ENCODE assay signal across 8 cellular contexts in the genomic region with DNA sequence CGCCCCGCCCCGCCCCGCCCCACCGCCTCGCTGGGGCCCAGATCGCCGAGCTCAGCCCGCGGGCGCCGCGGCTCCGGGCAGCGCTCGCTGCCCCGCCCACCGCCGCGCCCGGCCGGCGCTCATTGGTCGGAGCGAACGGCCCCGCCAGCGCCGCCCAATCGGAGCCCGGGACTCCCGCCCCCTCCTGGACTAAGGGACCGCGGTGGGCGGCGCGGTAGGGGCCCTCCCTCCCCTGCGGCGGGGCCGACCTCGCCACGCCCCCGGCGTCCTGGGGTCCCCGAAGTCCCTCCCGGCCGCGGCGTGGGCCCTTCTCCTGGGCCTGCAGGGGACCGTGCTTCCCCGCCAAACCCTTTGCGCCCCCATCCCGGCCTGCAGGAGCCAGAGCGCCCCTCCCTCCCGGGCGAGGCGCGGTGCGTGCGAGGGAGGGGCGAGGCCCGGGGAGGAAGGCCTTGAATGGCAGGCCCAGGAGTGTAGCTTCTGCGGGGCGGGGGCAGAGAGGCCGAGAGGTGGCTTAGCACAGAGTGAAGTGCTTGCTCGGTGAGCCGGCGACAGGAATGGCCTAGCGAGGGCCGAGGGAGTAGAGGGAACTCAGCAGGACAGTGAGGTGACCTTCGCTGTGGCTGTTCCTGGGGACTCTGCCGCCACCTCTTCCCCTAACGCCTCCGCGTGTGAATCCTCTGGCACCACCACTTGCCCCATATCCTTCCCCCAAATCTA. TPM values are rescaled to one million over a fixed set of nuclear protein-coding genes. Genes with fewer than 3 reads are reported as not detected.
DNase-seq lines count a peak whose midpoint lies in the region; TF ChIP-seq lines count a peak whose summit lies in the region.

TSS of gene CAMKK1 (minus strand) at position 51 of the 717 bp plus-strand sequence. CDS start 7,366 bp downstream, outside the sequence.

- DNase-seq in G401 (ENCODE audit: low spot score) (peak; percentile 91), GOT3 (lab: John Stamatoyannopoulos, UW) (peak; percentile 37), LNCaP clone FGC (ENCODE audit: low read depth) (peak; percentile 59), SK-N-MC (ENCODE audit: low read depth, low spot score) (no peak), glutamatergic neuron (peak; percentile 93), osteoblast (ENCODE audit: insufficient read length, low spot score, missing footprints) (peak; percentile 100), testis (peak; percentile 92)
- peak; percentile 92 for DNase-seq in activated naive CD4-positive, alpha-beta T cell treated with anti-CD3 and anti-CD28 coated beads, Interleukin-2, amount 10 ng/mL, durations not matched to agents 7 days and 5 days

- peak within 1 kb of the TSS; percentile 83 for H3K4me3 Mint-ChIP-seq in activated naive CD4-positive, alpha-beta T cell treated with anti-CD3 and anti-CD28 coated beads, Interleukin-2, amount 10 ng/mL, durations not matched to agents 7 days and 5 days
- peak within 1 kb of the TSS; percentile 90 for H3K4me3 Mint-ChIP-seq in glutamatergic neuron (ENCODE audit: unreplicated experiment)

- peaks cover 11% of the 10 kb centered on the region for H3K79me2 ChIP-seq in osteoblast (ENCODE audit: insufficient read depth, low read length)

- H3K27ac ChIP-seq in SK-N-MC (no peak within 1 kb of the TSS), osteoblast (ENCODE audit: low read depth, low read length) (peak within 1 kb of the TSS; percentile 43), testis (peak within 1 kb of the TSS; percentile 74 to 75)

- H3K9ac ChIP-seq in SK-N-MC (ENCODE audit: insufficient read length), result peak within 1 kb of the TSS; percentile 32

- in situ Hi-C loops in G401 (cut with HindIII; ENCODE audit: low sequenced_read_pairs), result no loop called here

- TF ChIP-seq POLR2A in testis (IDR thresholded peaks at IDR 0.05), result no peak

- no peaks in the 10 kb centered on the region for H4K20me1 ChIP-seq in osteoblast (ENCODE audit: insufficient read depth, low read length)

- WGBS in testis, 2 donors, result 5 to 28% methylated on average over 6 to 73 of the region's 75 CpGs

- peak within 1 kb of the TSS; percentile 82 for H2AFZ ChIP-seq in osteoblast (ENCODE audit: low read length)

- intact Hi-C loops in testis (cut with DNase I; ENCODE audit: low total_unique reads), result no loop called here

- TF ChIP-seq CTCF in LNCaP clone FGC (IDR thresholded peaks at IDR 0.05; ENCODE audit: control insufficient read depth, extremely low read depth, insufficient read depth) (no peak), glutamatergic neuron (IDR thresholded peaks at IDR 0.05; ENCODE audit: partially characterized antibody, unreplicated experiment) (no peak), osteoblast (IDR thresholded peaks at IDR 0.05; ENCODE audit: extremely low read depth, low read depth, low read length) (no peak), testis (IDR thresholded peaks at IDR 0.05) (peak in 1 of 3 experiments; percentile 12)

- H3K9me3 ChIP-seq in SK-N-MC (ENCODE audit: low read depth, low read length) (no peaks in the 10 kb centered on the region), osteoblast (ENCODE audit: low read depth, low read length) (no peaks in the 10 kb centered on the region), testis (no peaks in the 10 kb centered on the region)

- peaks cover 40% of the 10 kb centered on the region for H3K4me1 ChIP-seq in osteoblast (ENCODE audit: insufficient read depth, low read length)
- H3K4me1 ChIP-seq in testis, result peaks cover 60% of the 10 kb centered on the region

- H3K9me3 Mint-ChIP-seq in activated naive CD4-positive, alpha-beta T cell treated with anti-CD3 and anti-CD28 coated beads, Interleukin-2, amount 10 ng/mL, durations not matched to agents 7 days and 5 days, result no peaks in the 10 kb centered on the region
- H3K9me3 Mint-ChIP-seq in glutamatergic neuron (ENCODE audit: unreplicated experiment), result peaks cover 9% of the 10 kb centered on the region

- H3K27ac Mint-ChIP-seq in activated naive CD4-positive, alpha-beta T cell treated with anti-CD3 and anti-CD28 coated beads, Interleukin-2, amount 10 ng/mL, durations not matched to agents 7 days and 5 days, result peak within 1 kb of the TSS; percentile 80
- peak within 1 kb of the TSS; percentile 85 for H3K27ac Mint-ChIP-seq in glutamatergic neuron (ENCODE audit: unreplicated experiment)

- H3K4me2 ChIP-seq in osteoblast (ENCODE audit: insufficient read depth, low read length), result peak within 1 kb of the TSS; percentile 75

- H3K27me3 Mint-ChIP-seq in activated naive CD4-positive, alpha-beta T cell treated with anti-CD3 and anti-CD28 coated beads, Interleukin-2, amount 10 ng/mL, durations not matched to agents 7 days and 5 days, result peaks cover 35% of the 10 kb centered on the region
- H3K27me3 Mint-ChIP-seq in glutamatergic neuron (ENCODE audit: unreplicated experiment), result peaks cover 13% of the 10 kb centered on the region

- H3K36me3 Mint-ChIP-seq in activated naive CD4-positive, alpha-beta T cell treated with anti-CD3 and anti-CD28 coated beads, Interleukin-2, amount 10 ng/mL, durations not matched to agents 7 days and 5 days, result no peaks in the 10 kb centered on the region
- no peaks in the 10 kb centered on the region for H3K36me3 Mint-ChIP-seq in glutamatergic neuron (ENCODE audit: unreplicated experiment)

- CTCF ChIA-PET in activated naive CD4-positive, alpha-beta T cell treated with anti-CD3 and anti-CD28 coated beads, Interleukin-2, amount 10 ng/mL, durations not matched to agents 7 days and 5 days (lab: Charles Lee), result interaction anchor here (0.7 kb wide), 1 partner anchor 48 kb away, joined by 4 read pairs; no protein-coding TSS in a partner anchor

- H3K4me3 ChIP-seq in LNCaP clone FGC (ENCODE audit: low read depth, low read length), result peak within 1 kb of the TSS; percentile 76
- H3K4me3 ChIP-seq in SK-N-MC, result peak within 1 kb of the TSS; percentile 92
- peak within 1 kb of the TSS; percentile 76 for H3K4me3 ChIP-seq in osteoblast (ENCODE audit: insufficient read depth, low read length)
- H3K4me3 ChIP-seq in testis, result peak within 1 kb of the TSS; percentile 59 to 70

- H3K4me1 Mint-ChIP-seq in activated naive CD4-positive, alpha-beta T cell treated with anti-CD3 and anti-CD28 coated beads, Interleukin-2, amount 10 ng/mL, durations not matched to agents 7 days and 5 days, result peaks cover 34% of the 10 kb centered on the region
- H3K4me1 Mint-ChIP-seq in glutamatergic neuron (ENCODE audit: low read depth, unreplicated experiment), result peaks cover 39% of the 10 kb centered on the region

- H3K27me3 ChIP-seq in osteoblast (ENCODE audit: insufficient read depth, low read length), result no peaks in the 10 kb centered on the region
- H3K27me3 ChIP-seq in testis, result no peaks in the 10 kb centered on the region

- H3K36me3 ChIP-seq in SK-N-MC (ENCODE audit: insufficient read depth, low read length) (no peaks in the 10 kb centered on the region), osteoblast (ENCODE audit: insufficient read depth, low read length) (no peaks in the 10 kb centered on the region), testis (ENCODE audit: low read depth, missing control alignments) (no peaks in the 10 kb centered on the region)

RNA-seq across cellular contexts. Expression of gene CAMKK1, which starts in this region (rescaled TPM):
- total RNA-seq in G401 (2014; rRNA removed; shearing (Covaris generic)), result 2.3 and 3.4 TPM in 2 replicates
- total RNA-seq in glutamatergic neuron (ENCODE audit: unreplicated experiment), result 41.3 TPM
- 8.7 and 9.1 TPM in 2 replicates for total RNA-seq in osteoblast
- 10 to 100 TPM; 19.7 to 21.6 TPM for total RNA-seq in testis
- 18.5 TPM for polyA plus RNA-seq in testis (ENCODE audit: insufficient read depth, low read depth, low replicate concordance)
